In the genomic region with DNA sequence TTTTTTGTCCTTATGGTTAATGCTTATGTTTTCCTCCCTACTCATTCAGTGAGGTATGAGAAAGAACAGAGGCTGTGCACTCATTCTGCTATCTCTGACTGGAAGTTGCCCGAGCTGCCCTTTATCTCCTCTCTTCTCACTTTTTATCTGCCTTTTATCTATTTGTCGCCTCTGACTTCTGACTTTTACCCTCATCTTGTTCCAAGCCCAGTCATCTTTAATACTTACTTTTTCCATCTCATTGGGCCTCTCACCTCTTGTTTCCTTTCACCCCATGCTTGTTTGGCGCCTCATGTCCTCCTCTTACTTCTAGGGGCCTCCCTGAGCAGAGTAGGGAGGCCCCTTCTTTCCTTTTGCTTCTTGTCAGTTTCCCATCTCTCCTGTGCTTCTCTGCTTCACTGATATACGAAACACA, we compare ENCODE assay signal across 1 cellular context.
TF ChIP-seq lines count a peak whose summit lies in the region.

No MANE protein-coding gene starts in this region.

TF ChIP-seq in K562, 482 proteins besides CTCF, POLR2A, EP300 and RAD21:
- peak; percentile 72; the same call in 1 of the 2 replicates for TF ChIP-seq SMARCE1 (IDR thresholded peaks at IDR 0.05)
- peak; percentile 61 for TF ChIP-seq BRD9 (IDR thresholded peaks at IDR 0.05; ENCODE audit: low read depth, partially characterized antibody)
- peak in 1 of 2 experiments; percentile 13; a peak in 2 of 4 replicates for TF ChIP-seq KDM1A (IDR thresholded peaks at IDR 0.05)
- TF ChIP-seq, protein P1, sequence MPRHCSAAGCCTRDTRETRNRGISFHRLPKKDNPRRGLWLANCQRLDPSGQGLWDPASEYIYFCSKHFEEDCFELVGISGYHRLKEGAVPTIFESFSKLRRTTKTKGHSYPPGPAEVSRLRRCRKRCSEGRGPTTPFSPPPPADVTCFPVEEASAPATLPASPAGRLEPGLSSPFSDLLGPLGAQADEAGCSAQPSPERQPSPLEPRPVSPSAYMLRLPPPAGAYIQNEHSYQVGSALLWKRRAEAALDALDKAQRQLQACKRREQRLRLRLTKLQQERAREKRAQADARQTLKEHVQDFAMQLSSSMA (CRISPR knock-in tag; IDR thresholded peaks at IDR 0.05): no peak
- TF ChIP-seq GATA2 (CRISPR knock-in tag; IDR thresholded peaks at IDR 0.05): no peak
- TF ChIP-seq NFE2 (IDR thresholded peaks at IDR 0.05; ENCODE audit: low read depth): peak; percentile 16; the same call in 1 of the 2 replicates
- 0 out of 2 replicates have a peak, but pooled peaks have one; percentile 37 for TF ChIP-seq ADNP (tag; IDR thresholded peaks at IDR 0.05)
- TF ChIP-seq L3MBTL2 (IDR thresholded peaks at IDR 0.05): no peak
- peak; percentile 70 for TF ChIP-seq DPF2 (IDR thresholded peaks at IDR 0.05)
- no peak for TF ChIP-seq HDAC8 (tag; IDR thresholded peaks at IDR 0.05)
- peak; percentile 76 for TF ChIP-seq ARID1B (IDR thresholded peaks at IDR 0.05)
- peak; percentile 54; the same call in 1 of the 2 replicates for TF ChIP-seq GATAD2A (IDR thresholded peaks at IDR 0.05)
- peak; percentile 61; the same call in 1 of the 2 replicates for TF ChIP-seq NR2C1 (IDR thresholded peaks at IDR 0.05)
- peak; percentile 80 for TF ChIP-seq NR2C1 (tag; IDR thresholded peaks at IDR 0.05)
- peak in 1 of 2 experiments; percentile 22; a peak in 1 of 4 replicates for TF ChIP-seq RCOR1 (IDR thresholded peaks at IDR 0.05; ENCODE audit: borderline replicate concordance in 1 of 2, low read depth in 2 of 2, low read length in 2 of 2)
- TF ChIP-seq FOSL1 (tag; conservative IDR thresholded peaks at IDR 0.05): peak; percentile 53
- TF ChIP-seq, protein P2, sequence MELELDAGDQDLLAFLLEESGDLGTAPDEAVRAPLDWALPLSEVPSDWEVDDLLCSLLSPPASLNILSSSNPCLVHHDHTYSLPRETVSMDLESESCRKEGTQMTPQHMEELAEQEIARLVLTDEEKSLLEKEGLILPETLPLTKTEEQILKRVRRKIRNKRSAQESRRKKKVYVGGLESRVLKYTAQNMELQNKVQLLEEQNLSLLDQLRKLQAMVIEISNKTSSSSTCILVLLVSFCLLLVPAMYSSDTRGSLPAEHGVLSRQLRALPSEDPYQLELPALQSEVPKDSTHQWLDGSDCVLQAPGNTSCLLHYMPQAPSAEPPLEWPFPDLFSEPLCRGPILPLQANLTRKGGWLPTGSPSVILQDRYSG (tag; conservative IDR thresholded peaks at IDR 0.05; ENCODE audit: low read depth): no peak
- no peak for TF ChIP-seq PCBP2 (IDR thresholded peaks at IDR 0.05; ENCODE audit: low read depth, low read length, poor library complexity, severe bottlenecking)
- TF ChIP-seq NR2C2 (CRISPR knock-in tag; IDR thresholded peaks at IDR 0.05): no peak
- peak; percentile 90 for TF ChIP-seq NR2C2 (tag; IDR thresholded peaks at IDR 0.05)
- TF ChIP-seq, protein P3, sequence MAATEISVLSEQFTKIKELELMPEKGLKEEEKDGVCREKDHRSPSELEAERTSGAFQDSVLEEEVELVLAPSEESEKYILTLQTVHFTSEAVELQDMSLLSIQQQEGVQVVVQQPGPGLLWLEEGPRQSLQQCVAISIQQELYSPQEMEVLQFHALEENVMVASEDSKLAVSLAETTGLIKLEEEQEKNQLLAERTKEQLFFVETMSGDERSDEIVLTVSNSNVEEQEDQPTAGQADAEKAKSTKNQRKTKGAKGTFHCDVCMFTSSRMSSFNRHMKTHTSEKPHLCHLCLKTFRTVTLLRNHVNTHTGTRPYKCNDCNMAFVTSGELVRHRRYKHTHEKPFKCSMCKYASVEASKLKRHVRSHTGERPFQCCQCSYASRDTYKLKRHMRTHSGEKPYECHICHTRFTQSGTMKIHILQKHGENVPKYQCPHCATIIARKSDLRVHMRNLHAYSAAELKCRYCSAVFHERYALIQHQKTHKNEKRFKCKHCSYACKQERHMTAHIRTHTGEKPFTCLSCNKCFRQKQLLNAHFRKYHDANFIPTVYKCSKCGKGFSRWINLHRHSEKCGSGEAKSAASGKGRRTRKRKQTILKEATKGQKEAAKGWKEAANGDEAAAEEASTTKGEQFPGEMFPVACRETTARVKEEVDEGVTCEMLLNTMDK (IDR thresholded peaks at IDR 0.05; ENCODE audit: borderline replicate concordance, insufficient read depth, low read depth, low read length, poor library complexity, severe bottlenecking): no peak
- TF ChIP-seq MECOM (CRISPR knock-in tag; IDR thresholded peaks at IDR 0.05): peak; percentile 44; the same call in 1 of the 2 replicates
- peak; percentile 52 for TF ChIP-seq CBFA2T3 (IDR thresholded peaks at IDR 0.05)
- peak; percentile 37 for TF ChIP-seq NCOR1 (IDR thresholded peaks at IDR 0.05)
- TF ChIP-seq SMARCA4 (IDR thresholded peaks at IDR 0.05): peak; percentile 67; the same call in 1 of the 2 replicates
- TF ChIP-seq, protein P4, sequence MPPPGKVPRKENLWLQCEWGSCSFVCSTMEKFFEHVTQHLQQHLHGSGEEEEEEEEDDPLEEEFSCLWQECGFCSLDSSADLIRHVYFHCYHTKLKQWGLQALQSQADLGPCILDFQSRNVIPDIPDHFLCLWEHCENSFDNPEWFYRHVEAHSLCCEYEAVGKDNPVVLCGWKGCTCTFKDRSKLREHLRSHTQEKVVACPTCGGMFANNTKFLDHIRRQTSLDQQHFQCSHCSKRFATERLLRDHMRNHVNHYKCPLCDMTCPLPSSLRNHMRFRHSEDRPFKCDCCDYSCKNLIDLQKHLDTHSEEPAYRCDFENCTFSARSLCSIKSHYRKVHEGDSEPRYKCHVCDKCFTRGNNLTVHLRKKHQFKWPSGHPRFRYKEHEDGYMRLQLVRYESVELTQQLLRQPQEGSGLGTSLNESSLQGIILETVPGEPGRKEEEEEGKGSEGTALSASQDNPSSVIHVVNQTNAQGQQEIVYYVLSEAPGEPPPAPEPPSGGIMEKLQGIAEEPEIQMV (tag; conservative IDR thresholded peaks at IDR 0.05; ENCODE audit: low read depth): no peak
- no peak for TF ChIP-seq CC2D1A (IDR thresholded peaks at IDR 0.05)
- TF ChIP-seq, protein P5, sequence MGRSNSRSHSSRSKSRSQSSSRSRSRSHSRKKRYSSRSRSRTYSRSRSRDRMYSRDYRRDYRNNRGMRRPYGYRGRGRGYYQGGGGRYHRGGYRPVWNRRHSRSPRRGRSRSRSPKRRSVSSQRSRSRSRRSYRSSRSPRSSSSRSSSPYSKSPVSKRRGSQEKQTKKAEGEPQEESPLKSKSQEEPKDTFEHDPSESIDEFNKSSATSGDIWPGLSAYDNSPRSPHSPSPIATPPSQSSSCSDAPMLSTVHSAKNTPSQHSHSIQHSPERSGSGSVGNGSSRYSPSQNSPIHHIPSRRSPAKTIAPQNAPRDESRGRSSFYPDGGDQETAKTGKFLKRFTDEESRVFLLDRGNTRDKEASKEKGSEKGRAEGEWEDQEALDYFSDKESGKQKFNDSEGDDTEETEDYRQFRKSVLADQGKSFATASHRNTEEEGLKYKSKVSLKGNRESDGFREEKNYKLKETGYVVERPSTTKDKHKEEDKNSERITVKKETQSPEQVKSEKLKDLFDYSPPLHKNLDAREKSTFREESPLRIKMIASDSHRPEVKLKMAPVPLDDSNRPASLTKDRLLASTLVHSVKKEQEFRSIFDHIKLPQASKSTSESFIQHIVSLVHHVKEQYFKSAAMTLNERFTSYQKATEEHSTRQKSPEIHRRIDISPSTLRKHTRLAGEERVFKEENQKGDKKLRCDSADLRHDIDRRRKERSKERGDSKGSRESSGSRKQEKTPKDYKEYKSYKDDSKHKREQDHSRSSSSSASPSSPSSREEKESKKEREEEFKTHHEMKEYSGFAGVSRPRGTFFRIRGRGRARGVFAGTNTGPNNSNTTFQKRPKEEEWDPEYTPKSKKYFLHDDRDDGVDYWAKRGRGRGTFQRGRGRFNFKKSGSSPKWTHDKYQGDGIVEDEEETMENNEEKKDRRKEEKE (IDR thresholded peaks at IDR 0.05; ENCODE audit: borderline replicate concordance in 1 of 2, control insufficient read depth in 1 of 2, low read depth in 2 of 2, low read length in 1 of 2): no peak
